27 cellular contexts compared by ENCODE assay signal in the genomic region with DNA sequence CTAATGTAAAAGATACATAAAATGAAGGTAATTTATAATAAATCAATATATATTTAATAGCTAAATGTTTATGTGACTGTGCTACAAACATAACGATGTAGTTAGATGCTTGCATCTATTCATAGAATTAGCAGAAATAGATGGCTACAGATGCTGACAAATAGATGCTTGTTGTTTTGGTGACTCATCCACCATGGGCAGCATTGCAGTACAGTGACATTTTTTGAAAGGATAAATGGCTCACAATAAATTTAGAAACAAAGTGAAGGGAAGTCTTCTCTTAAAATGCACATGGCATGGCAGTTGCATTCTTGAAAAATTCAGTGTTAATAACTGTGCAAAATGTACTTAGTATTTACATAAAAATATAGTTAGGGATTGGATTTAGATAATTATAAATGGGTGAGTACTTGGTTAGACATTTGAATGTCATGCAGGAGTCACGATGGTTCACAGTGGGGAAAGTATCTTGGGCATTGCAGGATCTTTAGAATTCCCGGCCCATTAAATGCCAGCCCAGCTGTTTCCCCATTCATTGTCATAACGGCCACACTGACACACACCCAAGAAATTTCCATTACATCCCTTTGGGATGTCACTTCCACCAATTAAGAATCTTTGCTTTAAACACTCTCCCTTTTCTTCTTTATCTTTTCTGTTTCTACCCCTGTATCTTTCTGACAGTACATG.
DNase-seq lines count a peak whose midpoint lies in the region; ATAC-seq and TF ChIP-seq lines count a peak whose summit lies in the region.
"Had no signal": no experiment of that assay in that cellular context is flagged by ENCODE, and none has a peak within 500 bp of the region (broad histone marks: within the 10 kb centered on the region; RNA-seq: fewer than 3 reads in every experiment).

No MANE protein-coding gene starts in this region.

- no peak for TF ChIP-seq CTCF in Panc1 (IDR thresholded peaks at IDR 0.05)
- TF ChIP-seq CTCF in chondrocyte (IDR thresholded peaks at IDR 0.05), result no peak
- no peak for TF ChIP-seq CTCF in left ventricle myocardium inferior (IDR thresholded peaks at IDR 0.05; ENCODE audit: borderline replicate concordance)

- no peak overlapping the region for H3K4me3 Mint-ChIP-seq in chondrocyte (ENCODE audit: unreplicated experiment)
- H3K4me3 Mint-ChIP-seq: CD8-positive, alpha-beta T cell; neural progenitor cell; WTC11 had no signal

- BruUV-seq in Panc1 (replicated peaks; lab: Mats Ljungman, UMichigan), result no TSS peak

- intact Hi-C loops in Panc1 (cut with micrococcal nuclease; ENCODE audit: unreplicated experiment) (no loop called here), left ventricle myocardium inferior (cut with micrococcal nuclease) (no loop called here)

- peak overlapping the region; percentile 38 for H3K27ac Mint-ChIP-seq in chondrocyte (ENCODE audit: unreplicated experiment)
- H3K27ac Mint-ChIP-seq: activated naive CD4-positive, alpha-beta T cell treated with anti-CD3 and anti-CD28 coated beads, Interleukin-2, amount 50 U/mL, for 72 hours; CD8-positive, alpha-beta T cell; neural progenitor cell; WTC11 had no signal

- H3K9me3 ChIP-seq in Panc1 (ENCODE audit: control insufficient read depth, insufficient read depth, low read depth, low read length) (no peaks in the 10 kb centered on the region), left ventricle myocardium inferior (replicated peaks) (no peaks in the 10 kb centered on the region)
- H3K9me3 ChIP-seq: ascending aorta, gastroesophageal sphincter, mucosa of descending colon, prostate gland had no signal

- in situ Hi-C loops in Panc1 (cut with HindIII; ENCODE audit: low pct_unique_long_range_greater_than_20kb, low sequenced_read_pairs), result no loop called here

- H3K4me1 Mint-ChIP-seq in chondrocyte (ENCODE audit: low read depth), result peaks cover 11% of the 10 kb centered on the region

- H3K4me1 ChIP-seq in Panc1 (ENCODE audit: control insufficient read depth, insufficient read depth, low read length) (no peaks in the 10 kb centered on the region; the same call in 1 of the 2 replicates), left ventricle myocardium inferior (no peaks in the 10 kb centered on the region)
- H3K4me1 ChIP-seq: ascending aorta, gastroesophageal sphincter, neural progenitor cell, prostate gland had no signal

- H3K4me3 ChIP-seq in Panc1 (ENCODE audit: low read depth in 2 of 2, low read length in 2 of 2) (no peak overlapping the region), left ventricle myocardium inferior (no peak overlapping the region)
- H3K4me3 ChIP-seq: ascending aorta, gastroesophageal sphincter, mucosa of descending colon, neural progenitor cell, prostate gland had no signal

- no peaks in the 10 kb centered on the region for H3K27me3 Mint-ChIP-seq in chondrocyte (ENCODE audit: low read depth)

- H3K9me3 Mint-ChIP-seq in chondrocyte (ENCODE audit: low read depth), result no peaks in the 10 kb centered on the region
- H3K9me3 Mint-ChIP-seq: neural progenitor cell, WTC11 had no signal

- H3K36me3 Mint-ChIP-seq in chondrocyte (ENCODE audit: low read depth), result no peaks in the 10 kb centered on the region
- H3K36me3 Mint-ChIP-seq: activated naive CD4-positive, alpha-beta T cell treated with anti-CD3 and anti-CD28 coated beads, Interleukin-2, amount 50 U/mL, for 72 hours; CD8-positive, alpha-beta T cell; neural progenitor cell; WTC11 had no signal

- H3K27ac ChIP-seq in Panc1 (ENCODE audit: low read length), result no peak overlapping the region
- H3K27ac ChIP-seq in left ventricle myocardium inferior (replicated peaks), result no peak overlapping the region
- H3K27ac ChIP-seq: ascending aorta, gastroesophageal sphincter, neural progenitor cell, prostate gland had no signal

- CTCF ChIA-PET in Panc1 (lab: Charles Lee), result no interaction called here

- DNase-seq in EH (ENCODE audit: low read depth) (peak; percentile 4), Panc1 (ENCODE audit: low read depth, low spot score) (peak; percentile 33), chondrocyte (ENCODE audit: low spot score) (no peak), non-pigmented ciliary epithelial cell (ENCODE audit: low read depth) (peak; percentile 6), NCI-H1092 treated with DMSO at 0.1 percent for 48 hours (lab: John Stamatoyannopoulos, UW) (no peak), left ventricle myocardium inferior (no peak)
- DNase-seq: activated CD4-positive, alpha-beta T cell treated with anti-CD3 and anti-CD28 coated beads, Interleukin-2, amount 50 U/mL, for 48 hours; activated CD8-positive, alpha-beta memory T cell treated with anti-CD3 and anti-CD28 coated beads, Interleukin-2, amount 50 U/mL, for 4 hours; CD8-positive, alpha-beta T cell; DMS53; effector CD8-positive, alpha-beta T cell; islet precursor cell; mucosa of descending colon; NCI-H1105 treated with DMSO at 0.1 percent for 48 hours; NCI-H2029 treated with DMSO at 0.1 percent for 48 hours; NCI-H82; T1000; trophoblast cell had no signal

- H3K36me3 ChIP-seq in Panc1 (ENCODE audit: control insufficient read depth, insufficient read depth, low read length), result no peaks in the 10 kb centered on the region
- no peaks in the 10 kb centered on the region for H3K36me3 ChIP-seq in left ventricle myocardium inferior
- H3K36me3 ChIP-seq: ascending aorta, gastroesophageal sphincter, neural progenitor cell, prostate gland had no signal

- no peaks in the 10 kb centered on the region for H3K27me3 ChIP-seq in Panc1 (ENCODE audit: control insufficient read depth, insufficient read depth, low read length)
- H3K27me3 ChIP-seq in left ventricle myocardium inferior (ENCODE audit: low read depth), result no peaks in the 10 kb centered on the region
- H3K27me3 ChIP-seq: ascending aorta, gastroesophageal sphincter, neural progenitor cell had no signal

- ATAC-seq in Panc1, result no peak
- no peak for ATAC-seq in HG02759 (IDR thresholded peaks at IDR 0.05; ENCODE audit: unreplicated experiment)
- no peak for ATAC-seq in GM18868 (IDR thresholded peaks at IDR 0.05; ENCODE audit: unreplicated experiment)
- ATAC-seq: activated naive CD4-positive, alpha-beta T cell treated with anti-CD3 and anti-CD28 coated beads, Interleukin-2, amount 50 U/mL, for 72 hours; CD8-positive, alpha-beta T cell; gastroesophageal sphincter; HepG2; mucosa of descending colon; WTC11 had no signal

- POLR2A ChIA-PET in Panc1 (lab: Charles Lee), result no interaction called here

Comparison
In these comparisons a context has a peak if more than half of its experiments do, and no peak if none do; other contexts are left out.
1. DNase-seq: peak in EH (single experiment), Panc1 (single experiment) and non-pigmented ciliary epithelial cell (single experiment); none in chondrocyte (single experiment), NCI-H1092 treated with DMSO at 0.1 percent for 48 hours (single experiment) and left ventricle myocardium inferior (single experiment).